In the genomic region with DNA sequence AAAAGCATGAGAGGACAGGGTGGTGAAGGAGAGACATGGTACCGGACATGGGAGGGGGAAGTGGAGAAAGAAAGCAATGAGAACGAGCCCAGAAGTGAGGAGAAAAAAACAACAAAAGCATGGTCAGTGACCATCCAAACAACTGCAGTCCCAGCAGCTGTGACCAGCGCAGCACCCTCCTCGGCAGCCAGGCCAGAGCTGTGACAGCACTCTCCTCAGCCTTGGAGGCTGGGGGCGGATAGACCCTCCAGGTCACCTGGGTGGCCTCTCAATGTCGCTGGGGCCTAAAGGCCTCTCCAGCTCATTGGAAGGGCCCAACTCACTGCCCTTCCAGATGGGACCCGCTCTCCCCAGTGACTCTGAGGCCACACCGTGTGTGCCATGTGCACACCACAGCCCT, we compare ENCODE assay signal across 17 cellular contexts.
"Had no signal": no experiment of that assay in that cellular context is flagged by ENCODE, and none has a peak within 500 bp of the region (broad histone marks: within the 10 kb centered on the region; RNA-seq: fewer than 3 reads in every experiment).

No MANE protein-coding gene starts in this region.

- H3K27me3 Mint-ChIP-seq: stimulated activated naive CD8-positive, alpha-beta T cell treated with anti-CD3 and anti-CD28 coated beads, Interleukin-15, amount 100 ng/mL, for 72 hours had no signal

- H3K27ac ChIP-seq: ovary, psoas muscle, sigmoid colon, suprapubic skin, vagina had no signal

- H3K36me3 ChIP-seq: ovary, sigmoid colon, suprapubic skin, vagina had no signal

- H3K27me3 ChIP-seq: ovary, suprapubic skin, vagina had no signal

- H3K4me1 Mint-ChIP-seq: nephron had no signal

- H3K9me3 Mint-ChIP-seq: memory B cell; nephron; stimulated activated naive CD8-positive, alpha-beta T cell treated with anti-CD3 and anti-CD28 coated beads, Interleukin-15, amount 100 ng/mL, for 72 hours had no signal

- H3K36me3 Mint-ChIP-seq: memory B cell had no signal

- H3K9me3 ChIP-seq: ovary, psoas muscle, sigmoid colon, suprapubic skin, vagina had no signal

- DNase-seq: cortex of kidney; hypothalamus; left ventricle myocardium superior; occipital lobe; ovary; psoas muscle; right cardiac atrium; sigmoid colon; stimulated activated CD4-positive, alpha-beta T cell treated with anti-CD3 and anti-CD28 coated beads, Interleukin-2, amount 100 ng/mL, for 24 hours; stimulated activated naive CD4-positive, alpha-beta T cell; stimulated activated naive CD8-positive, alpha-beta T cell treated with anti-CD3 and anti-CD28 coated beads, Interleukin-15, amount 100 ng/mL, for 72 hours; trophoblast cell had no signal

- H3K4me3 ChIP-seq: lung, ovary, psoas muscle, sigmoid colon, suprapubic skin, vagina had no signal

- ATAC-seq: left ventricle myocardium superior; psoas muscle; right cardiac atrium; stimulated activated naive CD8-positive, alpha-beta T cell treated with anti-CD3 and anti-CD28 coated beads, Interleukin-15, amount 100 ng/mL, for 72 hours had no signal

- H3K4me1 ChIP-seq: psoas muscle, sigmoid colon had no signal

- H3K4me3 Mint-ChIP-seq: memory B cell; nephron; stimulated activated naive CD8-positive, alpha-beta T cell treated with anti-CD3 and anti-CD28 coated beads, Interleukin-15, amount 100 ng/mL, for 72 hours had no signal

- H3K27ac Mint-ChIP-seq: memory B cell, nephron had no signal
